In genomic region chr15:83011271-83012037, GRCh38 we compare ENCODE assay signal across 8 cellular contexts. TPM values are rescaled to one million over a fixed set of nuclear protein-coding genes. Genes with fewer than 3 reads are reported as not detected.
DNase-seq lines count a peak whose midpoint lies in the region; ATAC-seq and TF ChIP-seq lines count a peak whose summit lies in the region.

TSS of gene C15orf40 (minus strand) at chr15:83011639. CDS start at chr15:83011607, 32 bp downstream.

- no peak for TF ChIP-seq EP300 in esophagus muscularis mucosa (IDR thresholded peaks at IDR 0.05)

- DNase-seq in DND-41 = peak; percentile 83
- peak; percentile 96 for DNase-seq in KBM-7
- DNase-seq in activated T-cell treated with anti-CD3 and anti-CD28 coated beads, Interleukin-2, amount 50 U/mL, for 48 hours = peak; percentile 88 to 90
- peak; percentile 96 for DNase-seq in esophagus muscularis mucosa (ENCODE audit: extremely low spot score)
- DNase-seq in stimulated activated CD8-positive, alpha-beta memory T cell treated with anti-CD3 and anti-CD28 coated beads, Interleukin-7, amount 100 ng/mL, for 4 hours (ENCODE audit: low read depth in 2 of 2) = peak; percentile 73 to 83

- H3K4me1 ChIP-seq in DND-41 (ENCODE audit: insufficient read depth, low read length) (peaks cover 40% of the 10 kb centered on the region), esophagus muscularis mucosa (peaks cover 20 to 29% (median 26%) of the 10 kb centered on the region in 4 donors), muscle layer of duodenum (ENCODE audit: control insufficient read depth in 1 of 2, insufficient read depth in 2 of 2, low read length in 2 of 2) (peaks cover 5 to 24% of the 10 kb centered on the region in 2 donors)

- TF ChIP-seq POLR2A in esophagus muscularis mucosa (IDR thresholded peaks at IDR 0.05; ENCODE audit: low read depth) = peak; percentile 76

- H3K4me3 ChIP-seq in DND-41 (ENCODE audit: low read depth in 1 of 2, low read length in 2 of 2) (peak within 1 kb of the TSS; percentile 59 to 91; a peak in 3 of 4 replicates), esophagus muscularis mucosa (peak within 1 kb of the TSS; percentile 77 to 96 (median 91)), muscle layer of duodenum (ENCODE audit: low read depth in 1 of 2, low read length in 2 of 2) (peak within 1 kb of the TSS; percentile 98 to 99)

- ATAC-seq in DND-41 (ENCODE audit: insufficient read depth, low read depth) (peak; percentile 82), GM21723 (IDR thresholded peaks at IDR 0.05; ENCODE audit: unreplicated experiment) (peak; percentile 89)

- H3K4me2 ChIP-seq in DND-41 (ENCODE audit: insufficient read depth, low read length) = peak within 1 kb of the TSS; percentile 66

- intact Hi-C loops in esophagus muscularis mucosa (cut with DNase I) = loop anchor here (2.0 to 5.0 kb wide), 3 partner anchors 53 to 196 kb away; partner anchors contain the start of gene HDGFL3

- H3K27ac ChIP-seq in DND-41 (ENCODE audit: low read length) (peak within 1 kb of the TSS; percentile 77), esophagus muscularis mucosa (replicated peaks in 1 of 4) (peak within 1 kb of the TSS; percentile 80 to 88 (median 84)), muscle layer of duodenum (ENCODE audit: low read length) (peak within 1 kb of the TSS; percentile 84)

- peaks cover 39% of the 10 kb centered on the region for H3K36me3 ChIP-seq in DND-41 (ENCODE audit: insufficient read depth, low read length)
- H3K36me3 ChIP-seq in esophagus muscularis mucosa = peaks cover 29 to 47% (median 38%) of the 10 kb centered on the region in 4 donors
- H3K36me3 ChIP-seq in muscle layer of duodenum (ENCODE audit: control insufficient read depth in 1 of 2, insufficient read depth in 2 of 2, low read length in 2 of 2) = peaks cover 4 to 17% of the 10 kb centered on the region in 2 donors

- no peaks in the 10 kb centered on the region for H3K27me3 ChIP-seq in DND-41 (ENCODE audit: insufficient read depth, low read length, poor library complexity)
- no peaks in the 10 kb centered on the region for H3K27me3 ChIP-seq in esophagus muscularis mucosa
- no peaks in the 10 kb centered on the region for H3K27me3 ChIP-seq in muscle layer of duodenum (ENCODE audit: low read depth, low read length)

- TF ChIP-seq CTCF in DND-41 (IDR thresholded peaks at IDR 0.05; ENCODE audit: borderline replicate concordance, extremely low read depth, low read length, poor library complexity, severe bottlenecking) (peak; percentile 69), esophagus muscularis mucosa (IDR thresholded peaks at IDR 0.05) (peak; percentile 70 to 82 (median 72))

- H3K9ac ChIP-seq in DND-41 (ENCODE audit: low read depth, low read length) = peak within 1 kb of the TSS; percentile 79

- H4K20me1 ChIP-seq in DND-41 (ENCODE audit: insufficient read depth, low read length) = no peaks in the 10 kb centered on the region

- WGBS in esophagus muscularis mucosa = 4% methylated on average over 23 of the region's 61 CpGs

- peaks cover 35% of the 10 kb centered on the region for H3K79me2 ChIP-seq in DND-41 (ENCODE audit: insufficient read depth, low read length)

- peak within 1 kb of the TSS; percentile 92 for H2AFZ ChIP-seq in DND-41 (ENCODE audit: low read depth, low read length)

- in situ Hi-C loops in KBM-7 (cut with MboI; ENCODE audit: low pct_unique_long_range_greater_than_20kb, low sequenced_read_pairs) = no loop called here

- no peaks in the 10 kb centered on the region for H3K9me3 ChIP-seq in DND-41 (ENCODE audit: insufficient read depth, low read length, severe bottlenecking)
- H3K9me3 ChIP-seq in esophagus muscularis mucosa = no peaks in the 10 kb centered on the region
- H3K9me3 ChIP-seq in muscle layer of duodenum (ENCODE audit: control insufficient read depth in 1 of 2, low read length in 2 of 2) = no peaks in the 10 kb centered on the region

TF ChIP-seq in PFSK-1, 5 proteins besides CTCF, POLR2A, EP300 and RAD21:
- TF ChIP-seq TAF1 (IDR thresholded peaks at IDR 0.05; ENCODE audit: borderline replicate concordance, insufficient read depth, low read length) (peak; percentile 83), SIN3A (IDR thresholded peaks at IDR 0.05; ENCODE audit: borderline replicate concordance, insufficient read depth, low read length) (peak; percentile 40; the same call in 1 of the 2 replicates), FOXP2 (optimal IDR thresholded peaks at IDR 0.05; ENCODE audit: borderline replicate concordance, extremely low read depth, extremely low read length, insufficient read depth) (peak; percentile 90), POLR2AphosphoS5 (IDR thresholded peaks at IDR 0.05; ENCODE audit: low read depth, low read length) (peak; percentile 84), REST (IDR thresholded peaks at IDR 0.05; ENCODE audit: insufficient read depth in 1 of 2, low read depth in 2 of 2, low read length in 2 of 2) (no peak)

RNA-seq across cellular contexts. Expression of gene C15orf40, which starts in this region (rescaled TPM):
- polyA plus RNA-seq in PFSK-1 (2012; ENCODE audit: insufficient read length, low read depth) = 29.3 TPM
- 10 to 100 TPM in 1 of 4 donors, 1 to 10 TPM in 3; 7.0 to 11.8 (median 9.1) TPM for total RNA-seq in esophagus muscularis mucosa

Comparison
In these comparisons a context has a peak if more than half of its experiments do, and no peak if none do; other contexts are left out.
1. Peak in every context shown above with its lines: DNase-seq, ATAC-seq, H3K4me3 ChIP-seq and H3K27ac ChIP-seq.